In the genomic region with DNA sequence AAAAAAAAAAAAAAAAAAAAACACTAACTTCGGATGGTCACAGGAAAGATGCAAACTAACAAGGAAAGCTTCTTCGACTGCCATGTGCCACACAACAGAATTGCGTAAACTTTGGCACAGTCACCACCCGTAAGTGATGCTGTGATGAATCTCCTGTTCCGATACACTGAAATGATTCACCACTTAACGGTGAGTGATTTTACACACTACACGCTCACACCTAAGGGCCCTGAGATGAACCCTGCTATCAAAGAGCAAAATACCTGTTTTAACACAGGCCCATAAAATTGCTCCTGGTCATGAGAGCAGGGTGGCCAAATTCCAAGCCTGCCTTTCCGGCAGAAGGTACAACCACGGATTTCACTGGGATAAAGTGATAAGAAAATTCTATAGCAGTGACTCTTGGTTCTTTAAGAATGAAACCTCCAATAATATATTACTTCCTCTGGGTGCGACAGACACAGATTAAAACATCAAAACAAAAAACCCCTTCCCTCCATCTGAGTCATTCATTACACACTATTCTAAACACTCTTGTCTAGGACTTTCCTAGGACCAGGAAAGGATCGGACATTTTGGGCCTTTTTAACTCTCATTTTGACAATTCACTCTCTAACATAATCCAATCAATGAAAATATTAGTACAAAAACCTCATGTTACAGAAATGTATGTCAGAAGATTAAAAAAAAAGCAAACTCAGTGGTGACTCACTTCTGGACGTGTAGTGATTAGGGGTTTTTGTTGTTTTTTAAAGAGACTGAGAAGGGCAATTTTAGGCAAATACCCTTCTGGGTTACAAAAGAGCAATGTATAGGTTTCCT, we compare ENCODE assay signal across 9 cellular contexts. TPM values are rescaled to one million over a fixed set of nuclear protein-coding genes. Genes with fewer than 3 reads are reported as not detected.
DNase-seq lines count a peak whose midpoint lies in the region; ATAC-seq and TF ChIP-seq lines count a peak whose summit lies in the region.
"Had no signal": no experiment of that assay in that cellular context is flagged by ENCODE, and none has a peak within 500 bp of the region (broad histone marks: within the 10 kb centered on the region; RNA-seq: fewer than 3 reads in every experiment).

No MANE protein-coding gene starts in this region.

- DNase-seq in activated naive CD4-positive, alpha-beta T cell treated with Interleukin-2 at 50 U/mL for 16 hours: peak; percentile 64
- no peak for DNase-seq in activated naive CD4-positive, alpha-beta T cell (lab: John Stamatoyannopoulos, UW)
- DNase-seq in T-helper 17 cell (no peak), gastrocnemius medialis (peak in 1 of 2 donors; percentile 51), NCI-H2196 treated with DMSO at 0.1 percent for 48 hours (lab: John Stamatoyannopoulos, UW; ENCODE audit: unreplicated experiment) (no peak), HT-29 (ENCODE audit: low spot score) (no peak)
- peak in 1 of 3 donors; percentile 27 for DNase-seq in effector memory CD4-positive, alpha-beta T cell

- H3K4me3 Mint-ChIP-seq in T-helper 17 cell: peak overlapping the region; percentile 87
- H3K4me3 Mint-ChIP-seq: dendritic cell treated with granulocyte-macrophage colony-stimulating factor and Interleukin-4, amounts not matched to agents 40 ng/mL and 50 ng/mL, for 4 days had no signal

- peak overlapping the region; percentile 19 for H3K4me3 ChIP-seq in effector memory CD4-positive, alpha-beta T cell (ENCODE audit: insufficient read depth, low read depth, low read length, poor library complexity, severe bottlenecking)
- peak overlapping the region in 1 of 4 donors; percentile 2 for H3K4me3 ChIP-seq in gastrocnemius medialis

- in situ Hi-C loops in gastrocnemius medialis (cut with MboI; ENCODE audit: low sequenced_read_pairs in 4 of 4): no loop called here

- no peaks in the 10 kb centered on the region for H3K36me3 ChIP-seq in effector memory CD4-positive, alpha-beta T cell (ENCODE audit: control insufficient read depth, insufficient read depth, low read length)
- no peaks in the 10 kb centered on the region for H3K36me3 ChIP-seq in gastrocnemius medialis

- intact Hi-C loops in gastrocnemius medialis (cut with DNase I; ENCODE audit: low total_unique reads): no loop called here

- peaks cover 52% of the 10 kb centered on the region for H3K4me1 Mint-ChIP-seq in T-helper 17 cell

- TF ChIP-seq POLR2A in gastrocnemius medialis (IDR thresholded peaks at IDR 0.05): no peak

- no peaks in the 10 kb centered on the region for H3K36me3 Mint-ChIP-seq in T-helper 17 cell (ENCODE audit: low read depth)

- no peaks in the 10 kb centered on the region for H3K9me3 ChIP-seq in T-helper 17 cell (ENCODE audit: control insufficient read depth, low read length, poor library complexity, severe bottlenecking)
- H3K9me3 ChIP-seq in effector memory CD4-positive, alpha-beta T cell (ENCODE audit: control insufficient read depth, low read length): no peaks in the 10 kb centered on the region
- no peaks in the 10 kb centered on the region for H3K9me3 ChIP-seq in gastrocnemius medialis

- no peak for TF ChIP-seq CTCF in gastrocnemius medialis (IDR thresholded peaks at IDR 0.05 in 4 of 5, conservative IDR thresholded peaks at IDR 0.05 in 1 of 5)

- ATAC-seq in HG02981 (IDR thresholded peaks at IDR 0.05; ENCODE audit: unreplicated experiment) (peak; percentile 70), T-helper 17 cell (peak; percentile 84), gastrocnemius medialis (peak; percentile 87 to 92)

- H3K27me3 ChIP-seq in effector memory CD4-positive, alpha-beta T cell (replicated peaks; ENCODE audit: control insufficient read depth, insufficient read depth, low read length, poor library complexity, severe bottlenecking): no peaks in the 10 kb centered on the region
- no peaks in the 10 kb centered on the region for H3K27me3 ChIP-seq in gastrocnemius medialis

- H3K27ac ChIP-seq in effector memory CD4-positive, alpha-beta T cell (ENCODE audit: insufficient read depth, low read length, poor library complexity, severe bottlenecking): peak overlapping the region; percentile 50
- no peak overlapping the region for H3K27ac ChIP-seq in gastrocnemius medialis

- H3K27me3 Mint-ChIP-seq in T-helper 17 cell: no peaks in the 10 kb centered on the region
- H3K27me3 Mint-ChIP-seq: dendritic cell treated with granulocyte-macrophage colony-stimulating factor and Interleukin-4, amounts not matched to agents 40 ng/mL and 50 ng/mL, for 4 days had no signal

- no peak overlapping the region for H3K27ac Mint-ChIP-seq in T-helper 17 cell
- H3K27ac Mint-ChIP-seq: dendritic cell treated with granulocyte-macrophage colony-stimulating factor and Interleukin-4, amounts not matched to agents 40 ng/mL and 50 ng/mL, for 4 days had no signal

- H3K4me1 ChIP-seq in effector memory CD4-positive, alpha-beta T cell (ENCODE audit: control insufficient read depth, insufficient read depth, low read length, poor library complexity, severe bottlenecking): peaks cover 29% of the 10 kb centered on the region
- H3K4me1 ChIP-seq in gastrocnemius medialis: peaks cover 59 to 60% of the 10 kb centered on the region in 2 donors

RNA-seq across cellular contexts. Expression of a gene that starts 28.3 kb away (rescaled TPM):
- 10 to 100 TPM; 57.8 to 63.4 TPM for total RNA-seq in T-helper 17 cell
- total RNA-seq in gastrocnemius medialis: 100 to 1,000 TPM in 1 of 4 donors, 10 to 100 TPM in 3; 45.3 to 103 (median 58.6) TPM
- total RNA-seq in HT-29 (2014; rRNA removed; shearing (Covaris generic)): 24.0 and 25.2 TPM in 2 replicates
